Comparison of ENCODE assay signal across 8 cellular contexts in the genomic region with DNA sequence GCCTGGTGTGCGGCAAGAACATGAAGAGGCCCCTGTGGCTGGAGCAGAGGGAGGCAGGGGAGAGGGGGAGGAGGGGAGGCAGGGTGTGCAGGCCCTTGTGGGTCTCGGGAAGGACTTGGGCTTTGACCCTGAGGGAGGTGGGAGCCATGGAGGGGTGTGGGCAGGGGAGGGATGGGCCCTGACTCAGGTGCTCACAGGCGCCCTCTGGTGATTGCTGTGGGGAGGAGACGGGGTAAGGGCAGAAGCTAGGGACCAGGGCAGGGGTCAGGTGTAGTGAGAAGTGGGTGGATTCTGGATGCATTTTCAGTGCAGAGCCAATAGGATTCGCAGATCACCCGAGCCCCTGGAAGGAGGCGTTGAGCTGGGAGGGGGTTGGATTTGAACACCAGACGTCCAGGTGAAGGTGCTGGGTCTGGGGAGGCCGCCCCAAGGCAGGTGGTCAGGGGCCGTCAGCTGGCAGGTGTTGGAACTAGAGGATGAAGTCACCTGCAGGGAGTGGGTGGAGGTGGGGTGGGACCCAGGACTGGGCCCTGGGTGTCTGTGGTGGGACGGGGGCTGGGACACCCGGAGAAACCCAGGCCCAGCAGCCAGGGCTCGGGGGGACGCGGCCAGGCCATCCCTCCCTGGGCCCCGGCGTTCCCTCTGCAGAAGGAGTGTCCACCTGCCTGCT.
DNase-seq lines count a peak whose midpoint lies in the region; ATAC-seq and TF ChIP-seq lines count a peak whose summit lies in the region.

No MANE protein-coding gene starts in this region.

- H3K36me3 Mint-ChIP-seq in T-cell, result peaks cover 4% of the 10 kb centered on the region
- peaks cover under 1% of the 10 kb centered on the region for H3K36me3 Mint-ChIP-seq in nephron (ENCODE audit: low read depth)

- H3K27me3 Mint-ChIP-seq in T-cell (no peaks in the 10 kb centered on the region), nephron (ENCODE audit: low read depth) (no peaks in the 10 kb centered on the region)

- DNase-seq in SKM-1 treated with dmso at 0.1 percent for 144 hours (lab: John Stamatoyannopoulos, UW; ENCODE audit: unreplicated experiment) (peak; percentile 15), SKM-1 (lab: John Stamatoyannopoulos, UW; ENCODE audit: unreplicated experiment) (no peak), T-cell (peak in 17 of 34 experiments; percentile 12 to 62 (median 37)), coronary artery (ENCODE audit: low spot score) (peak; percentile 69), NCI-H2227 treated with DMSO at 0.1 percent for 48 hours (lab: John Stamatoyannopoulos, UW) (no peak), NCI-H1048 (lab: John Stamatoyannopoulos, UW) (no peak)
- DNase-seq in activated effector memory CD4-positive, alpha-beta T cell treated with anti-CD3 and anti-CD28 coated beads, Interleukin-2, amount 50 U/mL, for 16 hours, result no peak

- no peak overlapping the region for H3K4me3 ChIP-seq in coronary artery

- H3K27ac ChIP-seq in coronary artery, result no peak overlapping the region

- TF ChIP-seq CTCF in coronary artery (IDR thresholded peaks at IDR 0.05) (no peak), nephron (IDR thresholded peaks at IDR 0.05; ENCODE audit: unreplicated experiment in 3 of 3) (peak in 2 of 3 experiments; percentile 17 to 37)

- POLR2A ChIA-PET in T-cell (lab: Charles Lee), result no interaction called here

- peak in 3 of 4 experiments; percentile 47 to 61 (median 53) for ATAC-seq in T-cell (replicated peaks in 1 of 4)

- H3K27ac Mint-ChIP-seq in T-cell (no peak overlapping the region), nephron (no peak overlapping the region)

- H3K4me1 Mint-ChIP-seq in T-cell, result no peaks in the 10 kb centered on the region
- peaks cover 15% of the 10 kb centered on the region for H3K4me1 Mint-ChIP-seq in nephron

- H3K9me3 Mint-ChIP-seq in T-cell, result peaks cover 0 to 11% (median 8%) of the 10 kb centered on the region in 3 donors
- H3K9me3 Mint-ChIP-seq in nephron, result peaks cover 3% of the 10 kb centered on the region

- CTCF ChIA-PET in T-cell (lab: Charles Lee), result no interaction called here

- no peak overlapping the region for H3K4me3 Mint-ChIP-seq in T-cell
- no peak overlapping the region for H3K4me3 Mint-ChIP-seq in nephron

Comparison
In these comparisons a context has a peak if more than half of its experiments do, and no peak if none do; other contexts are left out.
1. DNase-seq: peak in SKM-1 treated with dmso at 0.1 percent for 144 hours (single experiment) and coronary artery (single experiment); none in SKM-1 (single experiment), NCI-H2227 treated with DMSO at 0.1 percent for 48 hours (single experiment), activated effector memory CD4-positive, alpha-beta T cell treated with anti-CD3 and anti-CD28 coated beads, Interleukin-2, amount 50 U/mL, for 16 hours (single experiment) and NCI-H1048 (single experiment).